ENCODE assay signal across 1 cellular context in genomic region chr9:93566408-93567270, GRCh38.
A peak's percentile ranks its signal among the peaks of the same experiment; 100 is the strongest.
TF ChIP-seq lines count a peak whose summit lies in the region.

No MANE protein-coding gene starts in this region.

TF ChIP-seq in HEK293, 187 proteins besides CTCF, POLR2A, EP300 and RAD21 (continued from another document and continues in another):
- TF ChIP-seq ZNF561 (tag by site-specific recombination; IDR thresholded peaks at IDR 0.05; ENCODE audit: borderline replicate concordance) (0 out of 2 replicates have a peak, but pooled peaks have one; percentile 55), ZNF416 (tag by site-specific recombination; IDR thresholded peaks at IDR 0.05) (no peak), TCF7L2 (IDR thresholded peaks at IDR 0.05; ENCODE audit: borderline replicate concordance, low read depth, low read length) (no peak), ZNF239 (tag by site-specific recombination; IDR thresholded peaks at IDR 0.05) (no peak), BCL11B (tag by site-specific recombination; IDR thresholded peaks at IDR 0.05; ENCODE audit: low read depth) (no peak), ZNF10 (tag by site-specific recombination; IDR thresholded peaks at IDR 0.05) (no peak), ZSCAN16 (tag by site-specific recombination; IDR thresholded peaks at IDR 0.05) (no peak), ZNF132 (tag by site-specific recombination; IDR thresholded peaks at IDR 0.05; ENCODE audit: borderline replicate concordance) (no peak), ZNF600 (tag by site-specific recombination; IDR thresholded peaks at IDR 0.05) (no peak), ZNF280D (tag by site-specific recombination; IDR thresholded peaks at IDR 0.05) (no peak), ZNF16 (tag by site-specific recombination; IDR thresholded peaks at IDR 0.05; ENCODE audit: low read depth) (no peak), WT1 (tag by site-specific recombination; IDR thresholded peaks at IDR 0.05) (peak; percentile 11; the same call in 1 of the 2 replicates), ZEB2 (tag by site-specific recombination; IDR thresholded peaks at IDR 0.05) (peak; percentile 45; the same call in 1 of the 2 replicates), SCRT1 (tag by site-specific recombination; IDR thresholded peaks at IDR 0.05; ENCODE audit: borderline replicate concordance) (no peak), ZBTB7A (tag by site-specific recombination; IDR thresholded peaks at IDR 0.05; ENCODE audit: low read depth) (no peak), ZNF354C (tag by site-specific recombination; IDR thresholded peaks at IDR 0.05; ENCODE audit: borderline replicate concordance, low read depth) (no peak), ZNF510 (tag by site-specific recombination; IDR thresholded peaks at IDR 0.05; ENCODE audit: insufficient replicate concordance) (no peak), ZNF48 (tag by site-specific recombination; IDR thresholded peaks at IDR 0.05) (no peak), ZNF629 (tag by site-specific recombination; IDR thresholded peaks at IDR 0.05) (0 out of 2 replicates have a peak, but pooled peaks have one; percentile 40), ZBTB10 (tag by site-specific recombination; IDR thresholded peaks at IDR 0.05) (no peak), SETDB1 (IDR thresholded peaks at IDR 0.05; ENCODE audit: insufficient read length, low read length) (no peak), ZNF544 (tag by site-specific recombination; IDR thresholded peaks at IDR 0.05) (no peak), PBX3 (CRISPR knock-in tag; IDR thresholded peaks at IDR 0.05) (0 out of 2 replicates have a peak, but pooled peaks have one; percentile 74), SP3 (tag by site-specific recombination; IDR thresholded peaks at IDR 0.05) (peak; percentile 38), HOXC10 (CRISPR knock-in tag; IDR thresholded peaks at IDR 0.05) (no peak), ZNF121 (tag by site-specific recombination; IDR thresholded peaks at IDR 0.05) (no peak), ZNF670 (tag by site-specific recombination; IDR thresholded peaks at IDR 0.05; ENCODE audit: low read depth) (no peak), ZNF558 (tag by site-specific recombination; IDR thresholded peaks at IDR 0.05) (no peak), ZNF155 (tag by site-specific recombination; IDR thresholded peaks at IDR 0.05) (no peak), ZNF221 (tag by site-specific recombination; IDR thresholded peaks at IDR 0.05; ENCODE audit: borderline replicate concordance) (no peak), ZNF184 (tag by site-specific recombination; IDR thresholded peaks at IDR 0.05) (no peak), ZNF521 (tag by site-specific recombination; IDR thresholded peaks at IDR 0.05) (no peak), ZNF433 (tag by site-specific recombination; IDR thresholded peaks at IDR 0.05; ENCODE audit: low read depth) (no peak), ZNF701 (tag by site-specific recombination; IDR thresholded peaks at IDR 0.05) (no peak), MEIS1 (CRISPR knock-in tag; IDR thresholded peaks at IDR 0.05; ENCODE audit: borderline replicate concordance) (no peak), ZNF202 (tag by site-specific recombination; IDR thresholded peaks at IDR 0.05; ENCODE audit: borderline replicate concordance) (no peak), ZNF704 (tag by site-specific recombination; IDR thresholded peaks at IDR 0.05) (no peak), ZNF488 (tag by site-specific recombination; IDR thresholded peaks at IDR 0.05) (no peak), ZNF626 (tag by site-specific recombination; IDR thresholded peaks at IDR 0.05) (no peak), ZNF768 (tag by site-specific recombination; IDR thresholded peaks at IDR 0.05) (no peak), ZNF785 (tag by site-specific recombination; IDR thresholded peaks at IDR 0.05) (no peak), ZNF148 (tag by site-specific recombination; IDR thresholded peaks at IDR 0.05; ENCODE audit: borderline replicate concordance) (no peak), GLIS1 (tag by site-specific recombination; IDR thresholded peaks at IDR 0.05) (peak; percentile 47; the same call in 1 of the 2 replicates), KLF1 (tag by site-specific recombination; IDR thresholded peaks at IDR 0.05) (peak; percentile 30; the same call in 1 of the 2 replicates), GFI1B (tag by site-specific recombination; IDR thresholded peaks at IDR 0.05) (no peak), ZSCAN23 (tag by site-specific recombination; IDR thresholded peaks at IDR 0.05) (no peak), ZNF837 (tag by site-specific recombination; IDR thresholded peaks at IDR 0.05) (no peak)
- TF ChIP-seq, protein P1, sequence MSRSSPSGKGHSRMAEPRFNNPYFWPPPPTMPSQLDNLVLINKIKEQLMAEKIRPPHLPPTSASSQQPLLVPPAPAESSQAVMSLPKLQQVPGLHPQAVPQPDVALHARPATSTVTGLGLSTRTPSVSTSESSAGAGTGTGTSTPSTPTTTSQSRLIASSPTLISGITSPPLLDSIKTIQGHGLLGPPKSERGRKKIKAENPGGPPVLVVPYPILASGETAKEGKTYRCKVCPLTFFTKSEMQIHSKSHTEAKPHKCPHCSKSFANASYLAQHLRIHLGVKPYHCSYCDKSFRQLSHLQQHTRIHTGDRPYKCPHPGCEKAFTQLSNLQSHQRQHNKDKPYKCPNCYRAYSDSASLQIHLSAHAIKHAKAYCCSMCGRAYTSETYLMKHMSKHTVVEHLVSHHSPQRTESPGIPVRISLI (tag by site-specific recombination; IDR thresholded peaks at IDR 0.05) = no peak
- TF ChIP-seq, protein P2, sequence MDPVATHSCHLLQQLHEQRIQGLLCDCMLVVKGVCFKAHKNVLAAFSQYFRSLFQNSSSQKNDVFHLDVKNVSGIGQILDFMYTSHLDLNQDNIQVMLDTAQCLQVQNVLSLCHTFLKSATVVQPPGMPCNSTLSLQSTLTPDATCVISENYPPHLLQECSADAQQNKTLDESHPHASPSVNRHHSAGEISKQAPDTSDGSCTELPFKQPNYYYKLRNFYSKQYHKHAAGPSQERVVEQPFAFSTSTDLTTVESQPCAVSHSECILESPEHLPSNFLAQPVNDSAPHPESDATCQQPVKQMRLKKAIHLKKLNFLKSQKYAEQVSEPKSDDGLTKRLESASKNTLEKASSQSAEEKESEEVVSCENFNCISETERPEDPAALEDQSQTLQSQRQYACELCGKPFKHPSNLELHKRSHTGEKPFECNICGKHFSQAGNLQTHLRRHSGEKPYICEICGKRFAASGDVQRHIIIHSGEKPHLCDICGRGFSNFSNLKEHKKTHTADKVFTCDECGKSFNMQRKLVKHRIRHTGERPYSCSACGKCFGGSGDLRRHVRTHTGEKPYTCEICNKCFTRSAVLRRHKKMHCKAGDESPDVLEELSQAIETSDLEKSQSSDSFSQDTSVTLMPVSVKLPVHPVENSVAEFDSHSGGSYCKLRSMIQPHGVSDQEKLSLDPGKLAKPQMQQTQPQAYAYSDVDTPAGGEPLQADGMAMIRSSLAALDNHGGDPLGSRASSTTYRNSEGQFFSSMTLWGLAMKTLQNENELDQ (tag by site-specific recombination; IDR thresholded peaks at IDR 0.05; ENCODE audit: low read depth) = no peak
- TF ChIP-seq, protein P3, sequence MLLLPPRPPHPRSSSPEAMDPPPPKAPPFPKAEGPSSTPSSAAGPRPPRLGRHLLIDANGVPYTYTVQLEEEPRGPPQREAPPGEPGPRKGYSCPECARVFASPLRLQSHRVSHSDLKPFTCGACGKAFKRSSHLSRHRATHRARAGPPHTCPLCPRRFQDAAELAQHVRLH (tag by site-specific recombination; IDR thresholded peaks at IDR 0.05) = no peak
- TF ChIP-seq, protein P4, sequence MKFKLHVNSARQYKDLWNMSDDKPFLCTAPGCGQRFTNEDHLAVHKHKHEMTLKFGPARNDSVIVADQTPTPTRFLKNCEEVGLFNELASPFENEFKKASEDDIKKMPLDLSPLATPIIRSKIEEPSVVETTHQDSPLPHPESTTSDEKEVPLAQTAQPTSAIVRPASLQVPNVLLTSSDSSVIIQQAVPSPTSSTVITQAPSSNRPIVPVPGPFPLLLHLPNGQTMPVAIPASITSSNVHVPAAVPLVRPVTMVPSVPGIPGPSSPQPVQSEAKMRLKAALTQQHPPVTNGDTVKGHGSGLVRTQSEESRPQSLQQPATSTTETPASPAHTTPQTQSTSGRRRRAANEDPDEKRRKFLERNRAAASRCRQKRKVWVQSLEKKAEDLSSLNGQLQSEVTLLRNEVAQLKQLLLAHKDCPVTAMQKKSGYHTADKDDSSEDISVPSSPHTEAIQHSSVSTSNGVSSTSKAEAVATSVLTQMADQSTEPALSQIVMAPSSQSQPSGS (tag by site-specific recombination; IDR thresholded peaks at IDR 0.05; ENCODE audit: low read depth) = no peak
